8 cellular contexts compared by ENCODE assay signal in the genomic region with DNA sequence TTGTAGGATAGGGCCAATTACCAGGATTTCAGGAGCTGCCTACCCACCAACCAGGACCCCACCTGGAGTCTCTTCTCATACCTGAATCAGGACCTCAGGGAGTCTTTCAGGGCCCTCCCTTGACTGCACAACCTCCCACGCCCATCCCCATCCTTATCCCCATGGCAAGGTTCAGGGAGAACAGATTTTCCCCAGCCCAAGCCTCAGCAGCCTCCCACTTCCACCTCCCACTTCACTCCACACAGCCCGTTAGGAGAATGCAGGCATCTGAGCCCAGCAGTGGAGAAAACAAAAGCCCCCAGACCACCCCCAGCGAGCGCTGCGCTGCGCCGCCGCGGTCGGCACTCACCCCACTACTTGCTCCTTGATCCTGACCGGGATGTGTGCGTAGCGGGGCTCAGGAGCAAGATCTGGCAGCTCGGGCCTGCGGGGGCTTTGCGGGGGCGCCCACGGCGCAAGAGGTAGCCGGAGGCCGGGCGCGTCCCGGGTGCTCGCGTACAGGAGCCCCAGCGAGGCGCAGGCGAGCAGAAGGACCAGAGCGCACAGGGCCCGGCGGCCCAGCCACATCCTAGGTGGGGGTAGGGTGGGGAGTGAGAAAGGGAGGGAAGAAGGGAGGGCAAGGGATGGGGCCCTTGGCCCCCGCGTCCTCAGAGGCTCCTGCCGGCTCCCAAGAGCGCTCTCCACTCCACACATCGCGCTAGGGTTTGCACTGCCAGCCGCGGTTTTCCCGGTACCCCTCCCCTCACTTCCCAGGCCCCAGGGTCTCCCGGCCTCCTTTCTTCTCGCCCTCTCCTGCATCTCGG. TPM values are rescaled to one million over a fixed set of nuclear protein-coding genes. Genes with fewer than 3 reads are reported as not detected.
A peak's percentile ranks its signal among the peaks of the same experiment; 100 is the strongest.
DNase-seq lines count a peak whose midpoint lies in the region; ATAC-seq and TF ChIP-seq lines count a peak whose summit lies in the region.

No MANE protein-coding gene starts in this region.

- H3K4me3 ChIP-seq in AG10803 (ENCODE audit: low read length) (peak overlapping the region; percentile 58), breast epithelium (peak overlapping the region; percentile 39 to 81 (median 55)), vagina (peak overlapping the region; percentile 52 to 68)

- peak overlapping the region; percentile 72 for H3K4me3 Mint-ChIP-seq in memory B cell

- H3K4me1 ChIP-seq in breast epithelium, result peaks cover 4 to 10% of the 10 kb centered on the region in 2 donors
- peaks cover 23% of the 10 kb centered on the region for H3K4me1 ChIP-seq in vagina

- intact Hi-C loops in breast epithelium (cut with DNase I; ENCODE audit: low total_unique reads) (no loop called here), vagina (cut with DNase I) (no loop called here)

- H3K36me3 Mint-ChIP-seq in memory B cell, result no peaks in the 10 kb centered on the region

- H3K9me3 ChIP-seq in breast epithelium, result no peaks in the 10 kb centered on the region
- no peaks in the 10 kb centered on the region for H3K9me3 ChIP-seq in vagina

- peak overlapping the region; percentile 18 for H3K27ac Mint-ChIP-seq in memory B cell

- ATAC-seq in memory B cell (ENCODE audit: low read depth), result no peak
- ATAC-seq in HG03095 (IDR thresholded peaks at IDR 0.05; ENCODE audit: unreplicated experiment), result no peak
- ATAC-seq in HG02763 (IDR thresholded peaks at IDR 0.05; ENCODE audit: unreplicated experiment), result no peak

- TF ChIP-seq POLR2A in breast epithelium (IDR thresholded peaks at IDR 0.05) (no peak), vagina (IDR thresholded peaks at IDR 0.05) (no peak)

- H3K27me3 ChIP-seq in breast epithelium (peaks cover 0 to 12% of the 10 kb centered on the region in 2 donors), vagina (no peaks in the 10 kb centered on the region)

- H3K36me3 ChIP-seq in breast epithelium, result no peaks in the 10 kb centered on the region
- H3K36me3 ChIP-seq in vagina, result no peaks in the 10 kb centered on the region

- TF ChIP-seq CTCF in AG10803 (conservative IDR thresholded peaks at IDR 0.05; ENCODE audit: low read length), result no peak
- no peak for TF ChIP-seq CTCF in breast epithelium (IDR thresholded peaks at IDR 0.05)
- no peak for TF ChIP-seq CTCF in vagina (IDR thresholded peaks at IDR 0.05)

- H3K27ac ChIP-seq in breast epithelium, result no peak overlapping the region
- H3K27ac ChIP-seq in vagina, result no peak overlapping the region

- peaks cover 37% of the 10 kb centered on the region for H3K27me3 Mint-ChIP-seq in memory B cell

- H3K4me1 Mint-ChIP-seq in memory B cell, result peaks cover 14% of the 10 kb centered on the region

- no peak for DNase-seq in AG10803 (ENCODE audit: low read depth)
- peak; percentile 38 for DNase-seq in HuH-7 (ENCODE audit: low spot score)
- DNase-seq in breast epithelium (ENCODE audit: low spot score in 2 of 2), result peak in 1 of 2 donors; percentile 15
- DNase-seq in memory B cell (ENCODE audit: low spot score in 2 of 2), result peak in 1 of 2 donors; percentile 22
- peak in 1 of 2 donors; percentile 75 for DNase-seq in vagina (ENCODE audit: extremely low spot score in 2 of 2)
- DNase-seq in SHP77 treated with DMSO at 0.1 percent for 48 hours (lab: John Stamatoyannopoulos, UW), result no peak

- no peaks in the 10 kb centered on the region for H3K9me3 Mint-ChIP-seq in memory B cell

RNA-seq across cellular contexts. Expression of a gene that starts 1.2 kb away (rescaled TPM):
- 1 to 10 TPM; 1.1 to 2.6 (median 1.2) TPM for total RNA-seq in breast epithelium
- 7.6 TPM for total RNA-seq in vagina

RNA-seq across cellular contexts. Expression of a gene that starts 20.5 kb away (rescaled TPM):
- total RNA-seq in breast epithelium (10 to 100 TPM in 2 of 3 donors, 1 to 10 TPM in 1; 8.3 to 28.2 (median 19.2) TPM), vagina (28.7 TPM)

RNA-seq across cellular contexts. Expression of a gene that starts 27.1 kb away (rescaled TPM):
- total RNA-seq in breast epithelium (10 to 100 TPM in 2 of 3 donors, 1 to 10 TPM in 1; 3.0 to 35.1 (median 25.9) TPM), vagina (22.1 TPM)

RNA-seq across cellular contexts. Expression of a gene that starts 40.8 kb away (rescaled TPM):
- total RNA-seq in breast epithelium, result 10 to 100 TPM; 13.8 to 26.9 (median 24.6) TPM
- total RNA-seq in vagina, result 16.7 TPM
